In genomic region chr5:26329562-26330189, GRCh38 we compare ENCODE assay signal across 8 cellular contexts.
A peak's percentile ranks its signal among the peaks of the same experiment; 100 is the strongest.
DNase-seq lines count a peak whose midpoint lies in the region; ATAC-seq, FAIRE-seq and TF ChIP-seq lines count a peak whose summit lies in the region.

No MANE protein-coding gene starts in this region.

- H3K79me2 ChIP-seq in HCT116 (ENCODE audit: insufficient read depth, low read length): no peaks in the 10 kb centered on the region
- no peaks in the 10 kb centered on the region for H3K79me2 ChIP-seq in PC-9 (ENCODE audit: low read depth)

- no peak overlapping the region for H3K9ac ChIP-seq in HCT116 (ENCODE audit: low read length)

- RAD21 ChIA-PET in HCT116 (lab: Charles Lee; ENCODE audit: low non-redundant PET in 1 of 2, low total read pairs in 2 of 2, uncharacterized antibody in 2 of 2, unreplicated experiment in 2 of 2): no interaction called here

- no peak for TF ChIP-seq POLR2A in HCT116 (IDR thresholded peaks at IDR 0.05; ENCODE audit: borderline replicate concordance, extremely low read depth, insufficient read depth, insufficient read length)

- DNase-seq in ACHN (peak; percentile 34), HCT116 (ENCODE audit: low read depth, low spot score) (no peak), PC-9 (no peak), frontal cortex (ENCODE audit: low spot score in 2 of 2) (peak in 1 of 2 donors; percentile 15), NCI-H1930 (lab: John Stamatoyannopoulos, UW) (no peak), T-helper 9 cell (no peak)
- DNase-seq in activated naive CD8-positive, alpha-beta T cell treated with anti-CD3 and anti-CD28 coated beads for 36 hours: no peak

- TF ChIP-seq CTCF in HCT116 (IDR thresholded peaks at IDR 0.05 in 2 of 3, conservative IDR thresholded peaks at IDR 0.05 in 1 of 3; ENCODE audit: borderline replicate concordance in 1 of 3, insufficient read depth in 1 of 3, low read depth in 2 of 3, low read length in 2 of 3): 0 out of 6 replicates have a peak, but pooled peaks of 1 of the 3 experiments have one; percentile 9
- peak; percentile 72 for TF ChIP-seq CTCF in PC-9 (conservative IDR thresholded peaks at IDR 0.05)

- intact Hi-C loops in HCT116 (cut with micrococcal nuclease): no loop called here
- intact Hi-C loops in PC-9 (cut with micrococcal nuclease; ENCODE audit: unreplicated experiment): loop anchor here (1.0 to 5.0 kb wide), 2 partner anchors 563 to 1697 kb away; no protein-coding TSS in a partner anchor

- BruUV-seq in HCT116 (replicated peaks; lab: Mats Ljungman, UMichigan): no TSS peak
- BruUV-seq in PC-9 (replicated peaks; lab: Mats Ljungman, UMichigan): no TSS peak

- H3K9me2 ChIP-seq in HCT116 (ENCODE audit: insufficient read depth) (no peaks in the 10 kb centered on the region), PC-9 (ENCODE audit: insufficient read depth) (no peaks in the 10 kb centered on the region)

- no peaks in the 10 kb centered on the region for H3F3A ChIP-seq in PC-9 (ENCODE audit: insufficient read depth, low read depth)

- H3K27ac ChIP-seq in HCT116 (ENCODE audit: low read depth, low read length) (no peak overlapping the region), PC-9 (no peak overlapping the region)

- H3K4me2 ChIP-seq in HCT116 (ENCODE audit: low read length) (no peak overlapping the region), PC-9 (no peak overlapping the region)

- no peaks in the 10 kb centered on the region for H3K27me3 Mint-ChIP-seq in activated naive CD8-positive, alpha-beta T cell treated with anti-CD3 and anti-CD28 coated beads for 36 hours

- 0 out of 2 replicates have a peak, but pooled peaks have one; percentile 11 for TF ChIP-seq RAD21 in HCT116 (IDR thresholded peaks at IDR 0.05; ENCODE audit: low read depth)

- no peak overlapping the region for H3K27ac Mint-ChIP-seq in activated naive CD8-positive, alpha-beta T cell treated with anti-CD3 and anti-CD28 coated beads for 36 hours

- no peaks in the 10 kb centered on the region for H4K20me1 ChIP-seq in HCT116 (ENCODE audit: insufficient read depth)
- H4K20me1 ChIP-seq in PC-9 (ENCODE audit: insufficient read depth): no peaks in the 10 kb centered on the region

- POLR2A ChIA-PET in HCT116 (lab: Charles Lee): no interaction called here
- POLR2A ChIA-PET in PC-9 (lab: Charles Lee; ENCODE audit: unreplicated experiment): no interaction called here

- no peaks in the 10 kb centered on the region for H3K36me3 Mint-ChIP-seq in activated naive CD8-positive, alpha-beta T cell treated with anti-CD3 and anti-CD28 coated beads for 36 hours

- in situ Hi-C loops in ACHN (cut with HindIII; ENCODE audit: low pct_ligation_motif_present, low pct_unique_long_range_greater_than_20kb, low sequenced_read_pairs): no loop called here

- H3K9me3 ChIP-seq in HCT116 (ENCODE audit: control insufficient read depth in 1 of 2, insufficient read depth in 1 of 2, low read depth in 1 of 2, low read length in 2 of 2): peaks cover 5 to 13% of the 10 kb centered on the region in 2 experiments; a peak in 1 of 4 replicates
- no peaks in the 10 kb centered on the region for H3K9me3 ChIP-seq in PC-9 (ENCODE audit: insufficient read depth, low read depth)

- no peak overlapping the region for H3K4me3 Mint-ChIP-seq in activated naive CD8-positive, alpha-beta T cell treated with anti-CD3 and anti-CD28 coated beads for 36 hours

- FAIRE-seq in frontal cortex (lab: Jason Lieb, UNC): peak; percentile 40

- ATAC-seq in HCT116 (no peak), HG02763 (IDR thresholded peaks at IDR 0.05; ENCODE audit: unreplicated experiment) (no peak)

- H3K9me3 Mint-ChIP-seq in activated naive CD8-positive, alpha-beta T cell treated with anti-CD3 and anti-CD28 coated beads for 36 hours: peaks cover 4% of the 10 kb centered on the region

- H3K4me1 Mint-ChIP-seq in activated naive CD8-positive, alpha-beta T cell treated with anti-CD3 and anti-CD28 coated beads for 36 hours: no peaks in the 10 kb centered on the region

- H2AFZ ChIP-seq in HCT116 (ENCODE audit: low read depth, low read length, poor library complexity, severe bottlenecking) (no peak overlapping the region), PC-9 (no peak overlapping the region)

- H3K4me3 ChIP-seq in HCT116 (replicated peaks in 1 of 2; ENCODE audit: low read depth in 1 of 2, low read length in 2 of 2) (no peak overlapping the region), PC-9 (no peak overlapping the region)

- H3K27me3 ChIP-seq in HCT116 (ENCODE audit: insufficient read depth, low read length) (no peaks in the 10 kb centered on the region), PC-9 (ENCODE audit: insufficient read depth, low read depth) (no peaks in the 10 kb centered on the region)

- CTCF ChIA-PET in HCT116 (lab: Charles Lee): no interaction called here
- CTCF ChIA-PET in PC-9 (lab: Charles Lee): interaction anchor here (1.0 kb wide), 1 partner anchor 563 kb away, joined by 3 read pairs; no protein-coding TSS in a partner anchor

- no peaks in the 10 kb centered on the region for H3K36me3 ChIP-seq in HCT116 (ENCODE audit: control insufficient read depth in 1 of 2, insufficient read depth in 2 of 2, low read length in 2 of 2)
- no peaks in the 10 kb centered on the region for H3K36me3 ChIP-seq in PC-9 (ENCODE audit: low read depth)

- H3K4me1 ChIP-seq in HCT116 (ENCODE audit: control insufficient read depth in 1 of 2, insufficient read depth in 2 of 2, low read length in 2 of 2) (no peaks in the 10 kb centered on the region), PC-9 (replicated peaks; ENCODE audit: insufficient read depth) (no peaks in the 10 kb centered on the region)

TF ChIP-seq in HCT116, 20 proteins besides CTCF, POLR2A, EP300 and RAD21:
- TF ChIP-seq SP1 (IDR thresholded peaks at IDR 0.05; ENCODE audit: low read depth) (no peak), ZFX (IDR thresholded peaks at IDR 0.05) (no peak), REST (IDR thresholded peaks at IDR 0.05; ENCODE audit: low read depth) (no peak), YY1 (IDR thresholded peaks at IDR 0.05; ENCODE audit: extremely low read depth, insufficient replicate concordance, low read depth, low read length) (no peak), SRF (IDR thresholded peaks at IDR 0.05; ENCODE audit: low read depth) (no peak), EGR1 (IDR thresholded peaks at IDR 0.05; ENCODE audit: low read depth) (no peak), JUND (IDR thresholded peaks at IDR 0.05) (no peak)
TF ChIP-seq in HCT116: peak in this region for 0.
